In the genomic region with DNA sequence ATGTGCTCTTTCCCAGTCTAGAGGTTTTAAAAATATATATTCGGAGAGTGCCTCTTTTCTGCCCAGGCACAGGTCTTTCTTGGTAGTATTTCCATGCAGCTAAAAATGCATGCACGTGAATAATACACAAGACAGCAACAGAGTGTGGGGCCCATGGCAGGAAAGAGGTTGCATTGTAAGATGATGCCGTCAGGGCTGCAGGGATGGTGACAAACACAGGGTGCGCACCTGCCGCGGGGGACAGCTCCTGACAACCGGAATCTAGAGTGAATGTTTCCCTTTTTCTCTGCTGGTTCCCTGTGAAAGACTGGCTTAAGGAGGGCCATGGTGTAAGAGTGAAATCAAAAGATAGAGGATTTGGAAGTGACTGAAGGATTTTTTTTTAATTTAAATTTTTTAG, we compare ENCODE assay signal across 22 cellular contexts.
DNase-seq lines count a peak whose midpoint lies in the region; FAIRE-seq and TF ChIP-seq lines count a peak whose summit lies in the region.
"Had no signal": no experiment of that assay in that cellular context is flagged by ENCODE, and none has a peak within 500 bp of the region (broad histone marks: within the 10 kb centered on the region; RNA-seq: fewer than 3 reads in every experiment).

No MANE protein-coding gene starts in this region.

- no peak overlapping the region for H3K23ac ChIP-seq in H1 (ENCODE audit: insufficient read length)

- H4K20me1 ChIP-seq in H1 (replicated peaks in 1 of 2; ENCODE audit: control insufficient read depth in 1 of 2, insufficient read depth in 2 of 2, low read length in 2 of 2) (peaks cover 3 to 21% of the 10 kb centered on the region in 2 experiments), neural cell (ENCODE audit: insufficient read depth) (peaks cover 4% of the 10 kb centered on the region)

- H3F3A ChIP-seq in neural cell (ENCODE audit: insufficient read depth, low read length, poor library complexity, severe bottlenecking) = peaks cover 14% of the 10 kb centered on the region

- H3K14ac ChIP-seq in H1 (ENCODE audit: insufficient read length) = no peak overlapping the region

- no peak overlapping the region for H2BK20ac ChIP-seq in H1 (ENCODE audit: low read length)

- no peaks in the 10 kb centered on the region for H3K9me2 ChIP-seq in neural cell (ENCODE audit: insufficient read depth, low read length)

- H3K4me1 ChIP-seq in HUES48 (ENCODE audit: control insufficient read depth, insufficient read depth, low read length) (peaks cover 50% of the 10 kb centered on the region), H1 (replicated peaks in 1 of 4; ENCODE audit: control insufficient read depth in 3 of 4, insufficient read depth in 4 of 4, low read length in 3 of 4) (peaks cover 14 to 41% (median 28%) of the 10 kb centered on the region in 4 experiments)

- POLR2A ChIA-PET in H1 (lab: Charles Lee; ENCODE audit: partially characterized antibody) = interaction anchor here (2.0 to 12.6 kb wide), 2 partner anchors 16 to 53 kb away, joined by 8 to 237 read pairs; no protein-coding TSS in a partner anchor

- H3K27ac ChIP-seq in HUES48 (ENCODE audit: low read depth, low read length) (no peak overlapping the region), H1 (ENCODE audit: low read depth, low read length) (no peak overlapping the region), neural cell (ENCODE audit: low read length) (peak overlapping the region; percentile 95)
- H3K27ac ChIP-seq: breast epithelium, colonic mucosa had no signal

- no peak for TF ChIP-seq EP300 in H1 (IDR thresholded peaks at IDR 0.05; ENCODE audit: borderline replicate concordance in 1 of 2, low read depth in 2 of 2, low read length in 2 of 2)
- no peak for TF ChIP-seq EP300 in neural cell (conservative IDR thresholded peaks at IDR 0.05; ENCODE audit: poor library complexity, severe bottlenecking)

- H2BK12ac ChIP-seq in H1 (ENCODE audit: low read depth, low read length) = no peak overlapping the region

- no peak overlapping the region for H2AK5ac ChIP-seq in H1 (ENCODE audit: low read depth, low read length)

- H3K9me3 ChIP-seq in HUES48 (ENCODE audit: control insufficient read depth, insufficient read depth, low read length) (no peaks in the 10 kb centered on the region), H1 (ENCODE audit: insufficient read depth in 2 of 2, low read depth in 1 of 2, low read length in 1 of 2) (no peaks in the 10 kb centered on the region), neural cell (ENCODE audit: low read length) (no peaks in the 10 kb centered on the region)
- H3K9me3 ChIP-seq: adrenal gland, breast epithelium, colonic mucosa, mucosa of descending colon had no signal

- whole genome bisulfite sequencing in H1 (ENCODE audit: extremely low coverage in 1 of 2, insufficient coverage in 1 of 2, insufficient read length in 1 of 2, insufficient replicate concordance in 2 of 2, low coverage in 1 of 2, low lambda C conversion rate in 2 of 2, missing lambda C conversion rate in 1 of 2), 2 experiments = 81% methylated on average over 7 of the region's 7 CpGs; no CpG with 5 or more reads in 1 of the 2 experiments

- no peak overlapping the region for H3K56ac ChIP-seq in H1 (replicated peaks; ENCODE audit: insufficient read length, low read depth, low read length)

- no peak overlapping the region for H4K5ac ChIP-seq in H1 (ENCODE audit: insufficient read length, low read depth, low read length)

- H3K36me3 ChIP-seq in HUES48 (ENCODE audit: control insufficient read depth, insufficient read depth, low read length) (0 out of 2 replicates have a peak, but pooled peaks cover 8% of the 10 kb centered on the region), H1 (ENCODE audit: control insufficient read depth in 2 of 4, insufficient read depth in 4 of 4, low read length in 3 of 4) (peaks cover 0 to 6% (median 0%) of the 10 kb centered on the region in 4 experiments; a peak in 1 of 8 replicates), neural cell (ENCODE audit: insufficient read depth, low read length) (no peaks in the 10 kb centered on the region)
- H3K36me3 ChIP-seq: adrenal gland, breast epithelium, colonic mucosa had no signal

- peak overlapping the region; percentile 78; the same call in 1 of the 2 replicates for H3K4me3 ChIP-seq in HUES48 (ENCODE audit: low read depth, low read length)
- H3K4me3 ChIP-seq in H1 (ENCODE audit: extremely low read depth in 1 of 4, insufficient read depth in 2 of 4, low read depth in 3 of 4, low read length in 4 of 4) = peak overlapping the region in 1 of 4 experiments; percentile 84; a peak in 2 of 8 replicates
- H3K4me3 ChIP-seq in neural cell (ENCODE audit: low read length) = peak overlapping the region; percentile 94
- H3K4me3 ChIP-seq: adrenal gland, breast epithelium, colonic mucosa, mucosa of descending colon had no signal

- H2BK120ac ChIP-seq in H1 (replicated peaks; ENCODE audit: low read depth, low read length) = no peak overlapping the region

- DNase-seq in COLO668 (lab: John Stamatoyannopoulos, UW; ENCODE audit: unreplicated experiment) (peak; percentile 69), H1 (ENCODE audit: low read depth in 1 of 2, low spot score in 2 of 2) (no peak), GM13977 (ENCODE audit: low spot score) (no peak), T-helper 2 cell (no peak), mesenteric fat pad (ENCODE audit: low spot score) (no peak)
- DNase-seq in activated CD4-positive, alpha-beta T cell treated with anti-CD3 and anti-CD28 coated beads for 1 hour = no peak
- DNase-seq: activated CD8-positive, alpha-beta T cell treated with anti-CD3 and anti-CD28 coated beads, Interleukin-2, amount 10 ng/mL, durations not matched to agents 7 days and 5 days; activated gamma-delta T cell treated with Interleukin-2 at 50 U/mL for 16 hours; CD4-positive, CD25-positive, alpha-beta regulatory T cell; colonic mucosa; DND-41; mucosa of descending colon; NCI-H1048; NCI-H2081 treated with DMSO at 0.1 percent for 48 hours; OCI-M1; stimulated activated CD4-positive, alpha-beta T cell treated with anti-CD3 and anti-CD28 coated beads, Interleukin-2, amount 100 ng/mL, for 48 hours; stimulated activated naive CD4-positive, alpha-beta T cell had no signal

- no peak overlapping the region for H2BK5ac ChIP-seq in H1 (ENCODE audit: low read depth, low read length)

- CTCF ChIA-PET in H1 (lab: Charles Lee; ENCODE audit: partially characterized antibody) = interaction anchor here (0.6 to 4.5 kb wide), 8 partner anchors 11 to 97 kb away, joined by 3 to 30 read pairs (median 5); no protein-coding TSS in a partner anchor

- peak overlapping the region; percentile 95 to 98; a peak in 3 of 4 replicates for H3K4me2 ChIP-seq in H1 (ENCODE audit: insufficient read depth in 1 of 2, low read depth in 2 of 2, low read length in 2 of 2)
- H3K4me2 ChIP-seq in neural cell (ENCODE audit: low read length) = peak overlapping the region; percentile 83

- H3K27me3 ChIP-seq in HUES48 (ENCODE audit: control insufficient read depth, insufficient read depth, low read length) = no peaks in the 10 kb centered on the region; the same call in 1 of the 2 replicates
- peaks cover 0 to 2% (median 0%) of the 10 kb centered on the region in 4 experiments; a peak in 1 of 7 replicates for H3K27me3 ChIP-seq in H1 (replicated peaks in 1 of 4; ENCODE audit: control insufficient read depth in 3 of 4, extremely low read depth in 1 of 4, insufficient read depth in 3 of 4, low read length in 3 of 4)
- H3K27me3 ChIP-seq in neural cell (ENCODE audit: insufficient read depth, low read depth, low read length) = no peaks in the 10 kb centered on the region
- H3K27me3 ChIP-seq: adrenal gland, colonic mucosa had no signal

- no peak overlapping the region for H2BK15ac ChIP-seq in H1 (ENCODE audit: low read length)

- H4K8ac ChIP-seq in H1 (ENCODE audit: extremely low read depth, insufficient read depth, low read length) = no peak overlapping the region

- no peak overlapping the region for H3K18ac ChIP-seq in H1 (ENCODE audit: extremely low read depth, low read length)

- no peak for FAIRE-seq in H1 (lab: Jason Lieb, UNC)
- FAIRE-seq: GM12891 had no signal

- H4K91ac ChIP-seq in H1 (replicated peaks; ENCODE audit: insufficient read length, low read length) = no peak overlapping the region

- in situ Hi-C loops in GM13977 (cut with MboI; ENCODE audit: low pct_unique_long_range_greater_than_20kb, low sequenced_read_pairs, unreplicated experiment) = no loop called here

- H3K4ac ChIP-seq in H1 (replicated peaks; ENCODE audit: insufficient read length, low read depth, low read length) = no peak overlapping the region

- no peak overlapping the region for H3K9ac ChIP-seq in HUES48 (ENCODE audit: low read depth, low read length)
- no peak overlapping the region for H3K9ac ChIP-seq in H1 (replicated peaks in 1 of 4; ENCODE audit: extremely low read depth in 1 of 4, low read depth in 3 of 4, low read length in 3 of 4)
- H3K9ac ChIP-seq in neural cell (ENCODE audit: low read length) = peak overlapping the region; percentile 99

- TF ChIP-seq RAD21 in H1 (IDR thresholded peaks at IDR 0.05 in 1 of 2, conservative IDR thresholded peaks at IDR 0.05 in 1 of 2; ENCODE audit: low read depth in 2 of 2, low read length in 2 of 2) = no peak
- TF ChIP-seq RAD21 in neural cell (conservative IDR thresholded peaks at IDR 0.05) = no peak

- H3K79me1 ChIP-seq in H1 (ENCODE audit: low read depth, low read length) = peaks cover 20% of the 10 kb centered on the region

- TF ChIP-seq CTCF in H1 (IDR thresholded peaks at IDR 0.05; ENCODE audit: control extremely low read depth in 1 of 3, insufficient read depth in 1 of 3, low read depth in 1 of 3, low read length in 3 of 3) = no peak
- no peak for TF ChIP-seq CTCF in neural cell (IDR thresholded peaks at IDR 0.05; ENCODE audit: poor library complexity, severe bottlenecking)
- TF ChIP-seq CTCF in GM13977 (IDR thresholded peaks at IDR 0.05; ENCODE audit: extremely low read depth, insufficient read depth, missing control alignments) = no peak

- H2AFZ ChIP-seq in H1 (ENCODE audit: low read length) (no peak overlapping the region), neural cell (ENCODE audit: low read depth, low read length) (no peak overlapping the region)

- H3K23me2 ChIP-seq in H1 (ENCODE audit: low read depth, low read length) = peaks cover 12% of the 10 kb centered on the region

- no peak; a peak in 1 of 3 replicates for TF ChIP-seq POLR2A in H1 (IDR thresholded peaks at IDR 0.05; ENCODE audit: control extremely low read depth in 1 of 2, low read depth in 2 of 2, low read length in 2 of 2)

- H3K79me2 ChIP-seq in H1 (ENCODE audit: control insufficient read depth in 1 of 2, insufficient read depth in 2 of 2, low read length in 2 of 2) (peaks cover 6 to 70% of the 10 kb centered on the region in 2 experiments; a peak in 3 of 4 replicates), neural cell (replicated peaks; ENCODE audit: insufficient read depth, low read length) (peaks cover 58% of the 10 kb centered on the region)

TF ChIP-seq in neural cell, 6 proteins besides CTCF, POLR2A, EP300 and RAD21:
- TF ChIP-seq TAF1 (IDR thresholded peaks at IDR 0.05; ENCODE audit: low read depth) (no peak), POLR2AphosphoS5 (IDR thresholded peaks at IDR 0.05) (peak; percentile 53)
